1 cellular context compared by ENCODE assay signal in genomic region chr15:39127925-39128617, GRCh38.
A peak's percentile ranks its signal among the peaks of the same experiment; 100 is the strongest.
TF ChIP-seq lines count a peak whose summit lies in the region.

No MANE protein-coding gene starts in this region.

TF ChIP-seq in HepG2, 621 proteins besides CTCF, POLR2A, EP300 and RAD21 (continued from another document and continues in another):
- TF ChIP-seq HMGXB3 (CRISPR knock-in tag; IDR thresholded peaks at IDR 0.05; ENCODE audit: borderline replicate concordance), result peak; percentile 79; the same call in 1 of the 2 replicates
- TF ChIP-seq MIXL1 (CRISPR knock-in tag; IDR thresholded peaks at IDR 0.05), result peak; percentile 62
- peak; percentile 100 for TF ChIP-seq FOSL2 (CRISPR knock-in tag; IDR thresholded peaks at IDR 0.05)
- no peak for TF ChIP-seq ZNF207 (IDR thresholded peaks at IDR 0.05; ENCODE audit: borderline replicate concordance)
- no peak for TF ChIP-seq THAP9 (CRISPR knock-in tag; IDR thresholded peaks at IDR 0.05; ENCODE audit: borderline replicate concordance)
- TF ChIP-seq IKZF1 (IDR thresholded peaks at IDR 0.05), result no peak
- TF ChIP-seq ZNF121 (CRISPR knock-in tag; IDR thresholded peaks at IDR 0.05), result peak; percentile 34; the same call in 1 of the 2 replicates
- TF ChIP-seq ZNF713 (CRISPR knock-in tag; IDR thresholded peaks at IDR 0.05), result no peak
- TF ChIP-seq ZNF292 (CRISPR knock-in tag; IDR thresholded peaks at IDR 0.05; ENCODE audit: borderline replicate concordance, low read depth), result peak; percentile 84
- no peak for TF ChIP-seq REPIN1 (CRISPR knock-in tag; IDR thresholded peaks at IDR 0.05; ENCODE audit: borderline replicate concordance, low read depth)
- TF ChIP-seq POGZ (CRISPR knock-in tag; IDR thresholded peaks at IDR 0.05), result peak; percentile 86
- TF ChIP-seq ZNF335 (CRISPR knock-in tag; IDR thresholded peaks at IDR 0.05), result no peak
- TF ChIP-seq DDIT3 (CRISPR knock-in tag; IDR thresholded peaks at IDR 0.05), result no peak
- no peak for TF ChIP-seq ZNF547 (CRISPR knock-in tag; IDR thresholded peaks at IDR 0.05)
- peak; percentile 67 for TF ChIP-seq IKZF5 (CRISPR knock-in tag; IDR thresholded peaks at IDR 0.05)
- TF ChIP-seq NFIC (IDR thresholded peaks at IDR 0.05; ENCODE audit: low read length), result peak; percentile 29; the same call in 1 of the 2 replicates
- no peak for TF ChIP-seq NR2F6 (IDR thresholded peaks at IDR 0.05)
- TF ChIP-seq NR2F6 (CRISPR knock-in tag; IDR thresholded peaks at IDR 0.05), result peak; percentile 61
- peak; percentile 99 for TF ChIP-seq ATF3 (CRISPR knock-in tag; IDR thresholded peaks at IDR 0.05)
- TF ChIP-seq ZNF644 (CRISPR knock-in tag; IDR thresholded peaks at IDR 0.05; ENCODE audit: low read depth), result peak; percentile 89
- TF ChIP-seq DPF2 (CRISPR knock-in tag; IDR thresholded peaks at IDR 0.05; ENCODE audit: borderline replicate concordance, low read depth), result peak; percentile 78
- no peak for TF ChIP-seq BCL3 (CRISPR knock-in tag; IDR thresholded peaks at IDR 0.05)
- TF ChIP-seq ZNF619 (CRISPR knock-in tag; IDR thresholded peaks at IDR 0.05), result no peak
- TF ChIP-seq MLX (CRISPR knock-in tag; IDR thresholded peaks at IDR 0.05), result peak; percentile 55; the same call in 1 of the 2 replicates
- TF ChIP-seq FOXO1 (CRISPR knock-in tag; IDR thresholded peaks at IDR 0.05), result peak; percentile 77; the same call in 1 of the 2 replicates
- TF ChIP-seq CREB1 (IDR thresholded peaks at IDR 0.05), result 0 out of 2 replicates have a peak, but pooled peaks have one; percentile 14
- TF ChIP-seq CREB1 (CRISPR knock-in tag; IDR thresholded peaks at IDR 0.05), result 0 out of 2 replicates have a peak, but pooled peaks have one; percentile 30
- TF ChIP-seq ZNF580 (CRISPR knock-in tag; IDR thresholded peaks at IDR 0.05; ENCODE audit: borderline replicate concordance, low read depth), result peak; percentile 40; the same call in 1 of the 2 replicates
- peak; percentile 14; the same call in 1 of the 2 replicates for TF ChIP-seq SP5 (CRISPR knock-in tag; IDR thresholded peaks at IDR 0.05; ENCODE audit: borderline replicate concordance, low read depth)
- peak; percentile 97 for TF ChIP-seq ZKSCAN8 (CRISPR knock-in tag; IDR thresholded peaks at IDR 0.05; ENCODE audit: borderline replicate concordance)
- TF ChIP-seq STAG1 (CRISPR knock-in tag; IDR thresholded peaks at IDR 0.05), result peak; percentile 36; the same call in 1 of the 2 replicates
- TF ChIP-seq TFDP1 (CRISPR knock-in tag; IDR thresholded peaks at IDR 0.05; ENCODE audit: borderline replicate concordance), result 0 out of 2 replicates have a peak, but pooled peaks have one; percentile 13
- no peak for TF ChIP-seq PHF5A (CRISPR knock-in tag; IDR thresholded peaks at IDR 0.05; ENCODE audit: low read depth, unreplicated experiment)
- no peak for TF ChIP-seq ZNF766 (CRISPR knock-in tag; IDR thresholded peaks at IDR 0.05; ENCODE audit: borderline replicate concordance)
- TF ChIP-seq MAFK (conservative IDR thresholded peaks at IDR 0.05 in 1 of 2, IDR thresholded peaks at IDR 0.05 in 1 of 2; ENCODE audit: low read length in 2 of 2), result peak; percentile 98
- peak; percentile 50; the same call in 1 of the 2 replicates for TF ChIP-seq ZSCAN9 (CRISPR knock-in tag; IDR thresholded peaks at IDR 0.05; ENCODE audit: borderline replicate concordance)
- no peak for TF ChIP-seq NFKB2 (CRISPR knock-in tag; IDR thresholded peaks at IDR 0.05; ENCODE audit: borderline replicate concordance)
- peak; percentile 30; the same call in 1 of the 2 replicates for TF ChIP-seq TCF7 (IDR thresholded peaks at IDR 0.05; ENCODE audit: low read depth)
- 0 out of 2 replicates have a peak, but pooled peaks have one; percentile 36 for TF ChIP-seq ZMYM3 (CRISPR knock-in tag; IDR thresholded peaks at IDR 0.05)
- TF ChIP-seq RXRB (CRISPR knock-in tag; IDR thresholded peaks at IDR 0.05; ENCODE audit: borderline replicate concordance), result peak; percentile 93
- peak; percentile 38; the same call in 1 of the 2 replicates for TF ChIP-seq YEATS2 (CRISPR knock-in tag; IDR thresholded peaks at IDR 0.05; ENCODE audit: borderline replicate concordance)
- TF ChIP-seq MXI1 (IDR thresholded peaks at IDR 0.05; ENCODE audit: borderline replicate concordance, low read depth, low read length), result peak; percentile 12; the same call in 1 of the 3 replicates
- no peak for TF ChIP-seq FOXO4 (CRISPR knock-in tag; conservative IDR thresholded peaks at IDR 0.05)
- peak; percentile 32; the same call in 1 of the 2 replicates for TF ChIP-seq HNF4G (IDR thresholded peaks at IDR 0.05; ENCODE audit: borderline replicate concordance, low read depth, low read length)
- TF ChIP-seq HNF4G (CRISPR knock-in tag; IDR thresholded peaks at IDR 0.05; ENCODE audit: borderline replicate concordance, low read depth), result no peak
- TF ChIP-seq ZSCAN29 (CRISPR knock-in tag; conservative IDR thresholded peaks at IDR 0.05), result 0 out of 2 replicates have a peak, but pooled peaks have one; percentile 36
- no peak for TF ChIP-seq ZNF232 (CRISPR knock-in tag; IDR thresholded peaks at IDR 0.05; ENCODE audit: borderline replicate concordance)
- TF ChIP-seq ZNF710 (CRISPR knock-in tag; IDR thresholded peaks at IDR 0.05; ENCODE audit: borderline replicate concordance), result peak; percentile 57; the same call in 1 of the 2 replicates
- TF ChIP-seq KDM4B (CRISPR knock-in tag; IDR thresholded peaks at IDR 0.05), result 0 out of 2 replicates have a peak, but pooled peaks have one; percentile 26
- peak; percentile 63 for TF ChIP-seq HNF4A (CRISPR knock-in tag; IDR thresholded peaks at IDR 0.05)
- no peak for TF ChIP-seq TAF15 (IDR thresholded peaks at IDR 0.05; ENCODE audit: low read depth, low read length, poor library complexity, severe bottlenecking)
- no peak for TF ChIP-seq ZNF496 (CRISPR knock-in tag; IDR thresholded peaks at IDR 0.05; ENCODE audit: insufficient replicate concordance)
